Comparison of ENCODE assay signal across 19 cellular contexts in genomic region chr3:176155012-176155411, GRCh38.
DNase-seq lines count a peak whose midpoint lies in the region; ATAC-seq and TF ChIP-seq lines count a peak whose summit lies in the region.
"Had no signal": no experiment of that assay in that cellular context is flagged by ENCODE, and none has a peak within 500 bp of the region (broad histone marks: within the 10 kb centered on the region; RNA-seq: fewer than 3 reads in every experiment).

No MANE protein-coding gene starts in this region.

- H3K4me2 ChIP-seq in PC-3 (ENCODE audit: low read length) = no peak overlapping the region
- no peak overlapping the region for H3K4me2 ChIP-seq in hepatocyte
- H3K4me2 ChIP-seq: BLaER1 had no signal

- ATAC-seq in PC-3 (peak; percentile 79), GM18907 (IDR thresholded peaks at IDR 0.05; ENCODE audit: unreplicated experiment) (no peak)
- ATAC-seq: HCT116 had no signal

- H3K9me3 Mint-ChIP-seq in Calu3 (ENCODE audit: low read depth, unreplicated experiment) (peaks cover 9% of the 10 kb centered on the region), progenitor cell of endocrine pancreas (ENCODE audit: low read depth) (peaks cover 10% of the 10 kb centered on the region), chondrocyte (ENCODE audit: low read depth) (peaks cover 3% of the 10 kb centered on the region)
- H3K9me3 Mint-ChIP-seq: H9 had no signal

- H3K4me3 ChIP-seq in PC-3 (ENCODE audit: low read length) = no peak overlapping the region
- H3K4me3 ChIP-seq in hepatocyte = no peak overlapping the region
- H3K4me3 ChIP-seq: BLaER1, GM23248 had no signal

- H3K36me3 ChIP-seq in PC-3 (ENCODE audit: low read depth, low read length) (no peaks in the 10 kb centered on the region), hepatocyte (replicated peaks; ENCODE audit: insufficient read depth, low read depth) (no peaks in the 10 kb centered on the region)
- H3K36me3 ChIP-seq: BLaER1 had no signal

- H3K4me1 ChIP-seq in PC-3 (ENCODE audit: insufficient read depth, low read length) (no peaks in the 10 kb centered on the region), hepatocyte (ENCODE audit: insufficient read depth) (no peaks in the 10 kb centered on the region)

- H3K4me1 Mint-ChIP-seq in Calu3 (ENCODE audit: low read depth, unreplicated experiment) (peaks cover 28% of the 10 kb centered on the region), progenitor cell of endocrine pancreas (ENCODE audit: low read depth) (peaks cover 6% of the 10 kb centered on the region), chondrocyte (ENCODE audit: low read depth) (no peaks in the 10 kb centered on the region)
- H3K4me1 Mint-ChIP-seq: B cell, CD14-positive monocyte, H9 had no signal

- no TSS peak for BruUV-seq in Calu3 (replicated peaks; lab: Mats Ljungman, UMichigan)
- no TSS peak for BruUV-seq in PC-3 (replicated peaks; lab: Mats Ljungman, UMichigan)

- TF ChIP-seq CTCF in Calu3 (IDR thresholded peaks at IDR 0.05; ENCODE audit: unreplicated experiment) = no peak
- TF ChIP-seq CTCF in PC-3 (conservative IDR thresholded peaks at IDR 0.05; ENCODE audit: low read depth, low read length) = no peak
- no peak for TF ChIP-seq CTCF in progenitor cell of endocrine pancreas (IDR thresholded peaks at IDR 0.05; ENCODE audit: unreplicated experiment)
- TF ChIP-seq CTCF in chondrocyte (IDR thresholded peaks at IDR 0.05) = no peak
- TF ChIP-seq CTCF in hepatocyte (IDR thresholded peaks at IDR 0.05; ENCODE audit: poor library complexity) = no peak

- H3K27me3 ChIP-seq in PC-3 (ENCODE audit: low read length) (no peaks in the 10 kb centered on the region), hepatocyte (no peaks in the 10 kb centered on the region)
- H3K27me3 ChIP-seq: BLaER1 had no signal

- H2AFZ ChIP-seq in PC-3 (ENCODE audit: low read length) = no peak overlapping the region
- H2AFZ ChIP-seq in hepatocyte = no peak overlapping the region
- H2AFZ ChIP-seq: GM23248 had no signal

- no peaks in the 10 kb centered on the region for H3K36me3 Mint-ChIP-seq in Calu3 (ENCODE audit: insufficient read depth, unreplicated experiment)
- no peaks in the 10 kb centered on the region for H3K36me3 Mint-ChIP-seq in progenitor cell of endocrine pancreas (ENCODE audit: insufficient read depth)
- H3K36me3 Mint-ChIP-seq in chondrocyte (ENCODE audit: low read depth) = no peaks in the 10 kb centered on the region
- H3K36me3 Mint-ChIP-seq: CD14-positive monocyte had no signal

- no peaks in the 10 kb centered on the region for H3K9me3 ChIP-seq in PC-3 (ENCODE audit: low read length)
- H3K9me3 ChIP-seq in hepatocyte (ENCODE audit: low read depth) = no peaks in the 10 kb centered on the region
- H3K9me3 ChIP-seq: BLaER1 had no signal

- intact Hi-C loops in Calu3 (cut with micrococcal nuclease; ENCODE audit: unreplicated experiment) (no loop called here), PC-3 (cut with micrococcal nuclease) (no loop called here)

- POLR2A ChIA-PET in PC-3 (lab: Charles Lee; ENCODE audit: unreplicated experiment) = no interaction called here

- peaks cover 5% of the 10 kb centered on the region for H3F3A ChIP-seq in PC-3 (ENCODE audit: low read length, unreplicated experiment)

- H3K27ac ChIP-seq in PC-3 (ENCODE audit: low read length) = no peak overlapping the region
- no peak overlapping the region for H3K27ac ChIP-seq in hepatocyte
- H3K27ac ChIP-seq: 22Rv1, BLaER1, GM23248 had no signal

- H3K27me3 Mint-ChIP-seq in Calu3 (ENCODE audit: unreplicated experiment) (no peaks in the 10 kb centered on the region), progenitor cell of endocrine pancreas (no peaks in the 10 kb centered on the region), chondrocyte (ENCODE audit: low read depth) (no peaks in the 10 kb centered on the region)
- H3K27me3 Mint-ChIP-seq: B cell; CD4-positive, alpha-beta T cell had no signal

- DNase-seq in DMS53 (lab: John Stamatoyannopoulos, UW) (peak; percentile 5), DMS53 treated with DMSO at 0.1 percent for 48 hours (lab: John Stamatoyannopoulos, UW; ENCODE audit: unreplicated experiment) (no peak), Calu3 (peak; percentile 8), PC-3 (peak; percentile 68), progenitor cell of endocrine pancreas (ENCODE audit: low spot score, unreplicated experiment) (no peak), chondrocyte (ENCODE audit: low spot score) (no peak), hepatocyte (ENCODE audit: low spot score) (no peak)
- DNase-seq: CD4-positive, alpha-beta T cell; COR-L47; DMS 273 treated with DMSO at 0.1 percent for 48 hours; DND-41; GM23248; H9 had no signal

- no peaks in the 10 kb centered on the region for H3K79me2 ChIP-seq in PC-3 (ENCODE audit: low read length)
- no peaks in the 10 kb centered on the region for H3K79me2 ChIP-seq in hepatocyte

- H3K27ac Mint-ChIP-seq in Calu3 (ENCODE audit: unreplicated experiment) = peak overlapping the region; percentile 10
- H3K27ac Mint-ChIP-seq in progenitor cell of endocrine pancreas = peak overlapping the region; percentile 63
- no peak overlapping the region for H3K27ac Mint-ChIP-seq in chondrocyte (ENCODE audit: unreplicated experiment)
- H3K27ac Mint-ChIP-seq: B cell; CD4-positive, alpha-beta T cell; H9 had no signal

- H3K9me2 ChIP-seq in PC-3 (replicated peaks; ENCODE audit: low read length) (no peaks in the 10 kb centered on the region), hepatocyte (replicated peaks; ENCODE audit: insufficient read depth) (no peaks in the 10 kb centered on the region)

- 89% methylated on average over 6 of the region's 6 CpGs for WGBS in hepatocyte (ENCODE audit: low lambda C conversion rate, missing lambda C conversion rate)

- H4K20me1 ChIP-seq in PC-3 (ENCODE audit: low read length) (no peaks in the 10 kb centered on the region), hepatocyte (ENCODE audit: insufficient read depth, poor library complexity, severe bottlenecking) (no peaks in the 10 kb centered on the region)
- H4K20me1 ChIP-seq: BLaER1 had no signal

- CTCF ChIA-PET in Calu3 (lab: Charles Lee) = no interaction called here
- CTCF ChIA-PET in PC-3 (lab: Charles Lee) = no interaction called here

- H3K9ac ChIP-seq in PC-3 (ENCODE audit: low read length) = no peak overlapping the region
- H3K9ac ChIP-seq: BLaER1, GM23248 had no signal

- H3K4me3 Mint-ChIP-seq in Calu3 (ENCODE audit: low read depth, unreplicated experiment) (no peak overlapping the region), progenitor cell of endocrine pancreas (ENCODE audit: low read depth) (no peak overlapping the region), chondrocyte (ENCODE audit: unreplicated experiment) (no peak overlapping the region)
- H3K4me3 Mint-ChIP-seq: B cell; CD14-positive monocyte; CD4-positive, alpha-beta T cell; H9 had no signal

Comparison
In these comparisons a context has a peak if more than half of its experiments do, and no peak if none do; other contexts are left out.
1. DNase-seq: peak in DMS53 (single experiment), Calu3 (single experiment) and PC-3 (single experiment); none in DMS53 treated with DMSO at 0.1 percent for 48 hours (single experiment), progenitor cell of endocrine pancreas (single experiment), chondrocyte (single experiment) and hepatocyte (single experiment).